ENCODE assay signal across 14 cellular contexts in genomic region chr9:99430301-99430700, GRCh38.
A peak's percentile ranks its signal among the peaks of the same experiment; 100 is the strongest.
DNase-seq lines count a peak whose midpoint lies in the region; ATAC-seq and TF ChIP-seq lines count a peak whose summit lies in the region.
"Had no signal": no experiment of that assay in that cellular context is flagged by ENCODE, and none has a peak within 500 bp of the region (broad histone marks: within the 10 kb centered on the region; RNA-seq: fewer than 3 reads in every experiment).

No MANE protein-coding gene starts in this region.

- H3F3A ChIP-seq in GM23338 (replicated peaks; ENCODE audit: low read depth), result no peaks in the 10 kb centered on the region

- DNase-seq in GM23338 (ENCODE audit: low spot score), result no peak
- DNase-seq in RPMI7951 (ENCODE audit: low read depth), result peak; percentile 95
- peak; percentile 25 for DNase-seq in epithelial cell of esophagus (ENCODE audit: low read depth)
- peak; percentile 27 for DNase-seq in renal cortical epithelial cell (ENCODE audit: low read depth)
- DNase-seq in ACHN, result no peak
- DNase-seq in OCI-M2 (lab: John Stamatoyannopoulos, UW; ENCODE audit: unreplicated experiment), result no peak
- DNase-seq in HuH-7 (ENCODE audit: low spot score), result no peak
- DNase-seq in NCI-H524 (lab: John Stamatoyannopoulos, UW), result no peak
- DNase-seq: activated effector memory CD4-positive, alpha-beta T cell treated with anti-CD3 and anti-CD28 coated beads, Interleukin-2, amount 50 U/mL, for 16 hours; C1 segment of cervical spinal cord; effector CD4-positive, alpha-beta T cell; NCI-H146; NCI-H526; psoas muscle had no signal

- no peaks in the 10 kb centered on the region for H3K27me3 ChIP-seq in GM23338 (ENCODE audit: insufficient read depth)

- no peaks in the 10 kb centered on the region for H4K20me1 ChIP-seq in GM23338 (replicated peaks; ENCODE audit: insufficient read depth)

- TF ChIP-seq CTCF in GM23338 (conservative IDR thresholded peaks at IDR 0.05; ENCODE audit: low read depth in 2 of 2) (no peak), epithelial cell of esophagus (IDR thresholded peaks at IDR 0.05; ENCODE audit: insufficient read depth, low read depth, low read length, missing control alignments) (no peak)

- H3K4me1 ChIP-seq in GM23338 (ENCODE audit: insufficient read depth), result no peaks in the 10 kb centered on the region
- H3K4me1 ChIP-seq: psoas muscle had no signal

- H3K27ac ChIP-seq in GM23338 (ENCODE audit: low read depth), result no peak overlapping the region
- H3K27ac ChIP-seq: psoas muscle had no signal

- no peaks in the 10 kb centered on the region for H3K9me3 Mint-ChIP-seq in GM23338

- H3K4me3 ChIP-seq in GM23338, result no peak overlapping the region
- no peak overlapping the region for H3K4me3 ChIP-seq in epithelial cell of esophagus (ENCODE audit: low read length)
- H3K4me3 ChIP-seq: psoas muscle had no signal

- no peak overlapping the region for H3K4me3 Mint-ChIP-seq in GM23338

- ATAC-seq in GM23338, result no peak
- ATAC-seq: psoas muscle had no signal

- H3K4me2 ChIP-seq in GM23338, result no peak overlapping the region

- no peaks in the 10 kb centered on the region for H3K79me2 ChIP-seq in GM23338 (replicated peaks; ENCODE audit: insufficient read depth)

- no peaks in the 10 kb centered on the region for H3K36me3 Mint-ChIP-seq in GM23338 (ENCODE audit: low read depth)

- no peaks in the 10 kb centered on the region for H3K27me3 Mint-ChIP-seq in GM23338 (ENCODE audit: insufficient read depth, low read depth, poor library complexity)

- peaks cover 7% of the 10 kb centered on the region; the same call in 1 of the 2 replicates for H3K9me2 ChIP-seq in GM23338 (ENCODE audit: insufficient read depth)

- H3K36me3 ChIP-seq in GM23338 (ENCODE audit: insufficient read depth), result no peaks in the 10 kb centered on the region

- H3K27ac Mint-ChIP-seq in GM23338, result no peak overlapping the region

- peak overlapping the region; percentile 32; the same call in 1 of the 2 replicates for H2AFZ ChIP-seq in GM23338

- H3K4me1 Mint-ChIP-seq in GM23338, result no peaks in the 10 kb centered on the region

- in situ Hi-C loops in ACHN (cut with HindIII; ENCODE audit: low pct_ligation_motif_present, low pct_unique_long_range_greater_than_20kb, low sequenced_read_pairs), result no loop called here

TF ChIP-seq in GM23338, 12 proteins besides CTCF, POLR2A, EP300 and RAD21:
- TF ChIP-seq REST (IDR thresholded peaks at IDR 0.05; ENCODE audit: unreplicated experiment) (no peak), ZNF114 (CRISPR knock-in tag; IDR thresholded peaks at IDR 0.05) (no peak), ZNF331 (CRISPR knock-in tag; IDR thresholded peaks at IDR 0.05; ENCODE audit: low read depth) (no peak), EZH2phosphoT487 (IDR thresholded peaks at IDR 0.05; ENCODE audit: unreplicated experiment) (no peak), CREB1 (CRISPR knock-in tag; IDR thresholded peaks at IDR 0.05; ENCODE audit: low read depth) (no peak), STAT1 (IDR thresholded peaks at IDR 0.05; ENCODE audit: unreplicated experiment) (no peak), POLR2AphosphoS5 (IDR thresholded peaks at IDR 0.05; ENCODE audit: low read depth) (no peak), NANOG (IDR thresholded peaks at IDR 0.05; ENCODE audit: borderline replicate concordance) (no peak), EZH2 (IDR thresholded peaks at IDR 0.05; ENCODE audit: low read depth, unreplicated experiment) (no peak)
- TF ChIP-seq, protein P1, sequence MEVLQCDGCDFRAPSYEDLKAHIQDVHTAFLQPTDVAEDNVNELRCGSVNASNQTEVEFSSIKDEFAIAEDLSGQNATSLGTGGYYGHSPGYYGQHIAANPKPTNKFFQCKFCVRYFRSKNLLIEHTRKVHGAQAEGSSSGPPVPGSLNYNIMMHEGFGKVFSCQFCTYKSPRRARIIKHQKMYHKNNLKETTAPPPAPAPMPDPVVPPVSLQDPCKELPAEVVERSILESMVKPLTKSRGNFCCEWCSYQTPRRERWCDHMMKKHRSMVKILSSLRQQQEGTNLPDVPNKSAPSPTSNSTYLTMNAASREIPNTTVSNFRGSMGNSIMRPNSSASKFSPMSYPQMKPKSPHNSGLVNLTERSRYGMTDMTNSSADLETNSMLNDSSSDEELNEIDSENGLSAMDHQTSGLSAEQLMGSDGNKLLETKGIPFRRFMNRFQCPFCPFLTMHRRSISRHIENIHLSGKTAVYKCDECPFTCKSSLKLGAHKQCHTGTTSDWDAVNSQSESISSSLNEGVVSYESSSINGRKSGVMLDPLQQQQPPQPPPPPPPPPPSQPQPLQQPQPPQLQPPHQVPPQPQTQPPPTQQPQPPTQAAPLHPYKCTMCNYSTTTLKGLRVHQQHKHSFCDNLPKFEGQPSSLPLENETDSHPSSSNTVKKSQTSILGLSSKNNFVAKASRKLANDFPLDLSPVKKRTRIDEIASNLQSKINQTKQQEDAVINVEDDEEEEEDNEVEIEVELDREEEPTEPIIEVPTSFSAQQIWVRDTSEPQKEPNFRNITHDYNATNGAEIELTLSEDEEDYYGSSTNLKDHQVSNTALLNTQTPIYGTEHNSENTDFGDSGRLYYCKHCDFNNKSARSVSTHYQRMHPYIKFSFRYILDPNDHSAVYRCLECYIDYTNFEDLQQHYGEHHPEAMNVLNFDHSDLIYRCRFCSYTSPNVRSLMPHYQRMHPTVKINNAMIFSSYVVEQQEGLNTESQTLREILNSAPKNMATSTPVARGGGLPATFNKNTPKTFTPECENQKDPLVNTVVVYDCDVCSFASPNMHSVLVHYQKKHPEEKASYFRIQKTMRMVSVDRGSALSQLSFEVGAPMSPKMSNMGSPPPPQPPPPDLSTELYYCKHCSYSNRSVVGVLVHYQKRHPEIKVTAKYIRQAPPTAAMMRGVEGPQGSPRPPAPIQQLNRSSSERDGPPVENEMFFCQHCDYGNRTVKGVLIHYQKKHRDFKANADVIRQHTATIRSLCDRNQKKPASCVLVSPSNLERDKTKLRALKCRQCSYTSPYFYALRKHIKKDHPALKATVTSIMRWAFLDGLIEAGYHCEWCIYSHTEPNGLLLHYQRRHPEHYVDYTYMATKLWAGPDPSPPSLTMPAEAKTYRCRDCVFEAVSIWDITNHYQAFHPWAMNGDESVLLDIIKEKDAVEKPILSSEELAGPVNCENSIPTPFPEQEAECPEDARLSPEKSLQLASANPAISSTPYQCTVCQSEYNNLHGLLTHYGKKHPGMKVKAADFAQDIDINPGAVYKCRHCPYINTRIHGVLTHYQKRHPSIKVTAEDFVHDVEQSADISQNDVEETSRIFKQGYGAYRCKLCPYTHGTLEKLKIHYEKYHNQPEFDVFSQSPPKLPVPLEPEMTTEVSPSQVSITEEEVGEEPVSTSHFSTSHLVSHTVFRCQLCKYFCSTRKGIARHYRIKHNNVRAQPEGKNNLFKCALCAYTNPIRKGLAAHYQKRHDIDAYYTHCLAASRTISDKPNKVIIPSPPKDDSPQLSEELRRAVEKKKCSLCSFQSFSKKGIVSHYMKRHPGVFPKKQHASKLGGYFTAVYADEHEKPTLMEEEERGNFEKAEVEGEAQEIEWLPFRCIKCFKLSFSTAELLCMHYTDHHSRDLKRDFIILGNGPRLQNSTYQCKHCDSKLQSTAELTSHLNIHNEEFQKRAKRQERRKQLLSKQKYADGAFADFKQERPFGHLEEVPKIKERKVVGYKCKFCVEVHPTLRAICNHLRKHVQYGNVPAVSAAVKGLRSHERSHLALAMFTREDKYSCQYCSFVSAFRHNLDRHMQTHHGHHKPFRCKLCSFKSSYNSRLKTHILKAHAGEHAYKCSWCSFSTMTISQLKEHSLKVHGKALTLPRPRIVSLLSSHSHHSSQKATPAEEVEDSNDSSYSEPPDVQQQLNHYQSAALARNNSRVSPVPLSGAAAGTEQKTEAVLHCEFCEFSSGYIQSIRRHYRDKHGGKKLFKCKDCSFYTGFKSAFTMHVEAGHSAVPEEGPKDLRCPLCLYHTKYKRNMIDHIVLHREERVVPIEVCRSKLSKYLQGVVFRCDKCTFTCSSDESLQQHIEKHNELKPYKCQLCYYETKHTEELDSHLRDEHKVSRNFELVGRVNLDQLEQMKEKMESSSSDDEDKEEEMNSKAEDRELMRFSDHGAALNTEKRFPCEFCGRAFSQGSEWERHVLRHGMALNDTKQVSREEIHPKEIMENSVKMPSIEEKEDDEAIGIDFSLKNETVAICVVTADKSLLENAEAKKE (CRISPR knock-in tag; IDR thresholded peaks at IDR 0.05), result no peak
TF ChIP-seq in GM23338: peak in this region for 0.

Comparison
In these comparisons a context has a peak if more than half of its experiments do, and no peak if none do; other contexts are left out.
1. DNase-seq: peak in RPMI7951 (single experiment), epithelial cell of esophagus (single experiment) and renal cortical epithelial cell (single experiment); none in GM23338 (single experiment), ACHN (single experiment), OCI-M2 (single experiment), HuH-7 (single experiment) and NCI-H524 (0 of 2).